7 cellular contexts compared by ENCODE assay signal in genomic region chr11:13210424-13210823, GRCh38.
DNase-seq lines count a peak whose midpoint lies in the region; ATAC-seq and FAIRE-seq lines count a peak whose summit lies in the region.

No MANE protein-coding gene starts in this region.

- peak; percentile 50 for FAIRE-seq in RCC 7860 (lab: Jason Lieb, UNC)

- no peaks in the 10 kb centered on the region for H3K9me3 Mint-ChIP-seq in dendritic cell treated with granulocyte-macrophage colony-stimulating factor and Interleukin-4, amounts not matched to agents 40 ng/mL and 50 ng/mL, for 4 days
- no peaks in the 10 kb centered on the region for H3K9me3 Mint-ChIP-seq in stimulated activated effector memory CD8-positive, alpha-beta T cell treated with anti-CD3 and anti-CD28 coated beads, Interleukin-12 subunit alpha, Interleukin-12 subunit beta, amount 100 ng/mL, for 72 hours

- no peaks in the 10 kb centered on the region for H3K36me3 Mint-ChIP-seq in dendritic cell treated with granulocyte-macrophage colony-stimulating factor and Interleukin-4, amounts not matched to agents 40 ng/mL and 50 ng/mL, for 4 days (ENCODE audit: low read depth)
- no peaks in the 10 kb centered on the region for H3K36me3 Mint-ChIP-seq in stimulated activated effector memory CD8-positive, alpha-beta T cell treated with anti-CD3 and anti-CD28 coated beads, Interleukin-12 subunit alpha, Interleukin-12 subunit beta, amount 100 ng/mL, for 72 hours

- no peak for ATAC-seq in stimulated activated effector memory CD8-positive, alpha-beta T cell treated with anti-CD3 and anti-CD28 coated beads, Interleukin-12 subunit alpha, Interleukin-12 subunit beta, amount 100 ng/mL, for 72 hours
- no peak for ATAC-seq in GM21723 (IDR thresholded peaks at IDR 0.05; ENCODE audit: unreplicated experiment)

- H3K4me3 Mint-ChIP-seq in dendritic cell treated with granulocyte-macrophage colony-stimulating factor and Interleukin-4, amounts not matched to agents 40 ng/mL and 50 ng/mL, for 4 days, result no peak overlapping the region
- H3K4me3 Mint-ChIP-seq in stimulated activated effector memory CD8-positive, alpha-beta T cell treated with anti-CD3 and anti-CD28 coated beads, Interleukin-12 subunit alpha, Interleukin-12 subunit beta, amount 100 ng/mL, for 72 hours, result no peak overlapping the region

- peak overlapping the region; percentile 10 for H3K27ac Mint-ChIP-seq in dendritic cell treated with granulocyte-macrophage colony-stimulating factor and Interleukin-4, amounts not matched to agents 40 ng/mL and 50 ng/mL, for 4 days
- no peak overlapping the region for H3K27ac Mint-ChIP-seq in stimulated activated effector memory CD8-positive, alpha-beta T cell treated with anti-CD3 and anti-CD28 coated beads, Interleukin-12 subunit alpha, Interleukin-12 subunit beta, amount 100 ng/mL, for 72 hours

- DNase-seq in ELF-1 (ENCODE audit: low read depth, low spot score), result peak; percentile 70
- peak; percentile 10 to 21 for DNase-seq in Kasumi-1 (lab: John Stamatoyannopoulos, UW)
- peak; percentile 67 for DNase-seq in RCC 7860 (ENCODE audit: low spot score)
- peak; percentile 81 to 86 for DNase-seq in lung microvascular endothelial cell (ENCODE audit: low read depth in 2 of 2)
- DNase-seq in stimulated activated effector memory CD8-positive, alpha-beta T cell treated with anti-CD3 and anti-CD28 coated beads, Interleukin-12 subunit alpha, Interleukin-12 subunit beta, amount 100 ng/mL, for 72 hours (ENCODE audit: low spot score in 2 of 2), result no peak

- peaks cover 54% of the 10 kb centered on the region for H3K4me1 Mint-ChIP-seq in dendritic cell treated with granulocyte-macrophage colony-stimulating factor and Interleukin-4, amounts not matched to agents 40 ng/mL and 50 ng/mL, for 4 days (ENCODE audit: low read depth)
- peaks cover 27% of the 10 kb centered on the region for H3K4me1 Mint-ChIP-seq in stimulated activated effector memory CD8-positive, alpha-beta T cell treated with anti-CD3 and anti-CD28 coated beads, Interleukin-12 subunit alpha, Interleukin-12 subunit beta, amount 100 ng/mL, for 72 hours

- H3K27me3 Mint-ChIP-seq in dendritic cell treated with granulocyte-macrophage colony-stimulating factor and Interleukin-4, amounts not matched to agents 40 ng/mL and 50 ng/mL, for 4 days, result no peaks in the 10 kb centered on the region

- intact Hi-C loops in dendritic cell treated with granulocyte-macrophage colony-stimulating factor and Interleukin-4, amounts not matched to agents 40 ng/mL and 50 ng/mL, for 4 days (cut with micrococcal nuclease), result loop anchor here (1.0 kb wide), 1 partner anchor 28 kb away; no protein-coding TSS in a partner anchor

Comparison
In these comparisons a context has a peak if more than half of its experiments do, and no peak if none do; other contexts are left out.
1. DNase-seq: peak in ELF-1 (single experiment), Kasumi-1 (2 of 2), RCC 7860 (single experiment) and lung microvascular endothelial cell (2 of 2); none in stimulated activated effector memory CD8-positive, alpha-beta T cell treated with anti-CD3 and anti-CD28 coated beads, Interleukin-12 subunit alpha, Interleukin-12 subunit beta, amount 100 ng/mL, for 72 hours (0 of 2).